ENCODE assay signal across 8 cellular contexts in genomic region chr6:15400572-15401004, GRCh38.
DNase-seq lines count a peak whose midpoint lies in the region; ATAC-seq and TF ChIP-seq lines count a peak whose summit lies in the region.

No MANE protein-coding gene starts in this region.

- POLR2A ChIA-PET in WTC11 (lab: Charles Lee) = no interaction called here

- peak overlapping the region in 9 of 11 experiments; percentile 24 to 57 (median 43); a peak in 13 of 22 replicates for H3K27ac ChIP-seq in BLaER1 treated with 17β-estradiol and CSF1 and Interleukin-3, amounts not matched to agents 10 nM and 100 nM
- peak overlapping the region; percentile 6 to 74 (median 60) for H3K27ac ChIP-seq in gastroesophageal sphincter
- peak overlapping the region; percentile 62 for H3K27ac ChIP-seq in neutrophil

- H4K20me1 ChIP-seq in BLaER1 treated with 17β-estradiol and CSF1 and Interleukin-3, amounts not matched to agents 10 nM and 100 nM = peaks cover 74 to 99% (median 92%) of the 10 kb centered on the region in 11 experiments; a peak in 21 of 22 replicates

- H3K4me1 Mint-ChIP-seq in WTC11 (peaks cover 91% of the 10 kb centered on the region), Calu3 (ENCODE audit: low read depth, unreplicated experiment) (no peaks in the 10 kb centered on the region)

- H3K9me3 Mint-ChIP-seq in WTC11 = no peaks in the 10 kb centered on the region
- H3K9me3 Mint-ChIP-seq in Calu3 (ENCODE audit: low read depth, unreplicated experiment) = no peaks in the 10 kb centered on the region

- TF ChIP-seq POLR2A in gastroesophageal sphincter (IDR thresholded peaks at IDR 0.05) = no peak

- H3K9ac ChIP-seq in BLaER1 treated with 17β-estradiol and CSF1 and Interleukin-3, amounts not matched to agents 10 nM and 100 nM = peak overlapping the region; percentile 26 to 65 (median 55); a peak in 19 of 22 replicates

- intact Hi-C loops in Calu3 (cut with micrococcal nuclease; ENCODE audit: unreplicated experiment) = no loop called here

- CTCF ChIA-PET in WTC11 (lab: Charles Lee) (interaction anchor here (0.6 to 1.4 kb wide), 3 partner anchors 11 to 77 kb away, joined by 3 to 5 read pairs (median 3); no protein-coding TSS in a partner anchor), Calu3 (lab: Charles Lee) (interaction anchor here (0.7 to 2.2 kb wide), 3 partner anchors 10 to 44 kb away, joined by 3 to 6 read pairs (median 3); no protein-coding TSS in a partner anchor)

- TF ChIP-seq CTCF in WTC11 (IDR thresholded peaks at IDR 0.05) (no peak), gastroesophageal sphincter (IDR thresholded peaks at IDR 0.05) (no peak), neutrophil (IDR thresholded peaks at IDR 0.05) (no peak), Calu3 (IDR thresholded peaks at IDR 0.05; ENCODE audit: unreplicated experiment) (no peak)

- H3K4me3 Mint-ChIP-seq in WTC11 = peak overlapping the region; percentile 52
- H3K4me3 Mint-ChIP-seq in Calu3 (ENCODE audit: low read depth, unreplicated experiment) = no peak overlapping the region

- peak overlapping the region; percentile 34 to 58 (median 42); a peak in 17 of 20 replicates for H3K4me3 ChIP-seq in BLaER1 treated with 17β-estradiol and CSF1 and Interleukin-3, amounts not matched to agents 10 nM and 100 nM
- H3K4me3 ChIP-seq in gastroesophageal sphincter = peak overlapping the region; percentile 33 to 46
- H3K4me3 ChIP-seq in neutrophil (ENCODE audit: low read depth in 1 of 2, low read length in 1 of 2) = peak overlapping the region in 1 of 2 experiments; percentile 38

- H3K36me3 ChIP-seq in BLaER1 treated with 17β-estradiol and CSF1 and Interleukin-3, amounts not matched to agents 10 nM and 100 nM = peaks cover 0 to 8% (median 1%) of the 10 kb centered on the region in 11 experiments; a peak in 6 of 22 replicates
- no peaks in the 10 kb centered on the region for H3K36me3 ChIP-seq in gastroesophageal sphincter
- no peaks in the 10 kb centered on the region for H3K36me3 ChIP-seq in neutrophil

- H3K27me3 Mint-ChIP-seq in WTC11 (ENCODE audit: low read depth) (no peaks in the 10 kb centered on the region), Calu3 (ENCODE audit: unreplicated experiment) (no peaks in the 10 kb centered on the region)

- peak overlapping the region; percentile 79 to 96 (median 84) for H3K4me2 ChIP-seq in BLaER1 treated with 17β-estradiol and CSF1 and Interleukin-3, amounts not matched to agents 10 nM and 100 nM

- no peaks in the 10 kb centered on the region for H3K27me3 ChIP-seq in BLaER1 treated with 17β-estradiol and CSF1 and Interleukin-3, amounts not matched to agents 10 nM and 100 nM
- H3K27me3 ChIP-seq in gastroesophageal sphincter (no peaks in the 10 kb centered on the region), neutrophil (no peaks in the 10 kb centered on the region)

- H3K27ac Mint-ChIP-seq in WTC11 (peak overlapping the region; percentile 53; the same call in 1 of the 2 replicates), Calu3 (ENCODE audit: unreplicated experiment) (no peak overlapping the region)

- peaks cover 79 to 86% (median 85%) of the 10 kb centered on the region in 10 experiments for H3K4me1 ChIP-seq in BLaER1 treated with 17β-estradiol and CSF1 and Interleukin-3, amounts not matched to agents 10 nM and 100 nM
- peaks cover 13 to 81% (median 24%) of the 10 kb centered on the region in 3 donors for H3K4me1 ChIP-seq in gastroesophageal sphincter
- peaks cover 60 to 76% of the 10 kb centered on the region in 2 experiments for H3K4me1 ChIP-seq in neutrophil (ENCODE audit: control insufficient read depth in 1 of 2, insufficient read depth in 1 of 2, low read depth in 1 of 2, low read length in 1 of 2)

- TF ChIP-seq EP300 in gastroesophageal sphincter (IDR thresholded peaks at IDR 0.05) = no peak

- WGBS in gastroesophageal sphincter (ENCODE audit: low coverage in 1 of 2), 2 donors = 2 to 4% methylated on average over 8 to 14 of the region's 14 CpGs

- H3K9me3 ChIP-seq in BLaER1 treated with 17β-estradiol and CSF1 and Interleukin-3, amounts not matched to agents 10 nM and 100 nM (replicated peaks in 1 of 11) = peaks cover 0 to 2% (median 0%) of the 10 kb centered on the region in 11 experiments; a peak in 1 of 22 replicates
- H3K9me3 ChIP-seq in gastroesophageal sphincter (no peaks in the 10 kb centered on the region), neutrophil (no peaks in the 10 kb centered on the region)

- DNase-seq in HuH-7 (ENCODE audit: low spot score) (peak; percentile 42), WTC11 (ENCODE audit: low spot score) (peak; percentile 42), Calu3 (no peak)

- H3K36me3 Mint-ChIP-seq in WTC11 (no peaks in the 10 kb centered on the region), Calu3 (ENCODE audit: insufficient read depth, unreplicated experiment) (no peaks in the 10 kb centered on the region)

- no TSS peak for BruUV-seq in Calu3 (replicated peaks; lab: Mats Ljungman, UMichigan)

- ATAC-seq in WTC11 (peak; percentile 47), gastroesophageal sphincter (peak; percentile 66), GM18868 (IDR thresholded peaks at IDR 0.05; ENCODE audit: unreplicated experiment) (no peak), GM21825 (IDR thresholded peaks at IDR 0.05; ENCODE audit: unreplicated experiment) (no peak)

TF ChIP-seq in WTC11, 78 proteins besides CTCF, POLR2A, EP300 and RAD21:
- TF ChIP-seq ERG (CRISPR knock-in tag; IDR thresholded peaks at IDR 0.05) (no peak), SOX15 (CRISPR knock-in tag; IDR thresholded peaks at IDR 0.05) (no peak)

Comparison
In these comparisons a context has a peak if more than half of its experiments do, and no peak if none do; other contexts are left out.
1. ATAC-seq: peak in WTC11 (single experiment) and gastroesophageal sphincter (single experiment); none in GM18868 (single experiment) and GM21825 (single experiment).
2. Peak in every context shown above with its lines, with median percentiles within 50 percentile points of each other: H3K27ac ChIP-seq.